Comparison of ENCODE assay signal across 1 cellular context in genomic region chr16:89822188-89823086, GRCh38.
TF ChIP-seq lines count a peak whose summit lies in the region.

No MANE protein-coding gene starts in this region.

TF ChIP-seq in HepG2, 621 proteins besides CTCF, POLR2A, EP300 and RAD21 (continued from another document and continues in another):
- 0 out of 2 replicates have a peak, but pooled peaks have one; percentile 41 for TF ChIP-seq ZNF235 (CRISPR knock-in tag; IDR thresholded peaks at IDR 0.05; ENCODE audit: borderline replicate concordance)
- peak; percentile 46; the same call in 1 of the 2 replicates for TF ChIP-seq ZSCAN20 (CRISPR knock-in tag; IDR thresholded peaks at IDR 0.05; ENCODE audit: borderline replicate concordance)
- peak; percentile 59 for TF ChIP-seq GABPB1 (CRISPR knock-in tag; IDR thresholded peaks at IDR 0.05)
- peak; percentile 95 for TF ChIP-seq YEATS4 (CRISPR knock-in tag; IDR thresholded peaks at IDR 0.05; ENCODE audit: borderline replicate concordance)
- TF ChIP-seq ZNF501 (CRISPR knock-in tag; IDR thresholded peaks at IDR 0.05) = peak; percentile 90
- TF ChIP-seq ZNF883 (CRISPR knock-in tag; IDR thresholded peaks at IDR 0.05; ENCODE audit: not compliant biosample characterization) = peak; percentile 51
- TF ChIP-seq ZNF143 (CRISPR knock-in tag; IDR thresholded peaks at IDR 0.05) = peak; percentile 33; the same call in 1 of the 2 replicates
- no peak for TF ChIP-seq ZNF367 (CRISPR knock-in tag; IDR thresholded peaks at IDR 0.05; ENCODE audit: borderline replicate concordance)
- peak; percentile 95 for TF ChIP-seq HNF4A (CRISPR knock-in tag; IDR thresholded peaks at IDR 0.05)
- TF ChIP-seq SYNCRIP (IDR thresholded peaks at IDR 0.05; ENCODE audit: insufficient read depth, low read depth, low read length) = no peak
- TF ChIP-seq BCL6 (CRISPR knock-in tag; IDR thresholded peaks at IDR 0.05) = peak; percentile 85
- TF ChIP-seq ZFYVE20 (CRISPR knock-in tag; IDR thresholded peaks at IDR 0.05; ENCODE audit: borderline replicate concordance, low read depth) = no peak
- no peak for TF ChIP-seq TCF12 (IDR thresholded peaks at IDR 0.05)
- peak; percentile 81; the same call in 1 of the 2 replicates for TF ChIP-seq TCF12 (CRISPR knock-in tag; IDR thresholded peaks at IDR 0.05)
- TF ChIP-seq ZEB1 (IDR thresholded peaks at IDR 0.05; ENCODE audit: insufficient replicate concordance, low read depth) = peak; percentile 97
- peak; percentile 86 for TF ChIP-seq ZNF574 (CRISPR knock-in tag; IDR thresholded peaks at IDR 0.05)
- TF ChIP-seq CSRNP2 (CRISPR knock-in tag; conservative IDR thresholded peaks at IDR 0.05; ENCODE audit: low read depth) = no peak
- TF ChIP-seq SNAPC2 (CRISPR knock-in tag; IDR thresholded peaks at IDR 0.05) = peak; percentile 98
- TF ChIP-seq SSRP1 (CRISPR knock-in tag; IDR thresholded peaks at IDR 0.05) = peak; percentile 31
- TF ChIP-seq RARA (CRISPR knock-in tag; IDR thresholded peaks at IDR 0.05) = peak; percentile 94
- peak; percentile 50 for TF ChIP-seq ZBTB43 (CRISPR knock-in tag; conservative IDR thresholded peaks at IDR 0.05)
- no peak for TF ChIP-seq BHLHE40 (IDR thresholded peaks at IDR 0.05; ENCODE audit: low read length)
- peak; percentile 89 for TF ChIP-seq SP4 (CRISPR knock-in tag; IDR thresholded peaks at IDR 0.05)
- TF ChIP-seq ZFP36L1 (CRISPR knock-in tag; IDR thresholded peaks at IDR 0.05) = peak; percentile 95
- no peak for TF ChIP-seq HDAC6 (IDR thresholded peaks at IDR 0.05; ENCODE audit: low read depth, low read length)
- TF ChIP-seq ZNF382 (CRISPR knock-in tag; IDR thresholded peaks at IDR 0.05; ENCODE audit: borderline replicate concordance) = no peak
- no peak for TF ChIP-seq ATF7 (IDR thresholded peaks at IDR 0.05)
- TF ChIP-seq ATF7 (CRISPR knock-in tag; IDR thresholded peaks at IDR 0.05) = no peak
- no peak for TF ChIP-seq BATF2 (CRISPR knock-in tag; IDR thresholded peaks at IDR 0.05)
- peak; percentile 93; the same call in 1 of the 2 replicates for TF ChIP-seq ZNF703 (CRISPR knock-in tag; IDR thresholded peaks at IDR 0.05; ENCODE audit: borderline replicate concordance)
- 0 out of 2 replicates have a peak, but pooled peaks have one; percentile 68 for TF ChIP-seq THYN1 (CRISPR knock-in tag; IDR thresholded peaks at IDR 0.05; ENCODE audit: borderline replicate concordance, low read depth)
- no peak for TF ChIP-seq ZBTB40 (IDR thresholded peaks at IDR 0.05)
- TF ChIP-seq ZBTB40 (CRISPR knock-in tag; IDR thresholded peaks at IDR 0.05) = peak; percentile 88
- no peak for TF ChIP-seq FOXP1 (IDR thresholded peaks at IDR 0.05)
- peak; percentile 89 for TF ChIP-seq FOXP1 (CRISPR knock-in tag; IDR thresholded peaks at IDR 0.05)
- TF ChIP-seq ZNF563 (CRISPR knock-in tag; IDR thresholded peaks at IDR 0.05) = peak; percentile 72; the same call in 1 of the 2 replicates
- TF ChIP-seq POLR2AphosphoS5 (IDR thresholded peaks at IDR 0.05; ENCODE audit: low read depth, low read length) = peak; percentile 88
- TF ChIP-seq SIN3B (IDR thresholded peaks at IDR 0.05; ENCODE audit: low read length) = no peak
- no peak for TF ChIP-seq ZNF30 (CRISPR knock-in tag; IDR thresholded peaks at IDR 0.05)
- TF ChIP-seq ZNF674 (CRISPR knock-in tag; IDR thresholded peaks at IDR 0.05; ENCODE audit: low read depth) = 0 out of 2 replicates have a peak, but pooled peaks have one; percentile 88
- TF ChIP-seq JDP2 (CRISPR knock-in tag; IDR thresholded peaks at IDR 0.05; ENCODE audit: borderline replicate concordance) = no peak; the same call in 1 of the 2 replicates
- TF ChIP-seq SRF (IDR thresholded peaks at IDR 0.05; ENCODE audit: low read depth, low read length) = peak; percentile 30; the same call in 1 of the 2 replicates
- no peak for TF ChIP-seq ZKSCAN1 (IDR thresholded peaks at IDR 0.05; ENCODE audit: low read length)
- TF ChIP-seq MTF2 (CRISPR knock-in tag; IDR thresholded peaks at IDR 0.05; ENCODE audit: borderline replicate concordance) = no peak
- TF ChIP-seq THAP8 (CRISPR knock-in tag; IDR thresholded peaks at IDR 0.05; ENCODE audit: borderline replicate concordance) = no peak
- TF ChIP-seq CREM (IDR thresholded peaks at IDR 0.05) = peak; percentile 83
- no peak for TF ChIP-seq CREM (CRISPR knock-in tag; IDR thresholded peaks at IDR 0.05)
- TF ChIP-seq NRL (CRISPR knock-in tag; IDR thresholded peaks at IDR 0.05; ENCODE audit: borderline replicate concordance) = peak; percentile 92
- TF ChIP-seq HOXA3 (CRISPR knock-in tag; IDR thresholded peaks at IDR 0.05) = peak; percentile 86
- no peak for TF ChIP-seq ZNF562 (CRISPR knock-in tag; IDR thresholded peaks at IDR 0.05; ENCODE audit: borderline replicate concordance)
- peak; percentile 87; the same call in 1 of the 2 replicates for TF ChIP-seq MTA1 (CRISPR knock-in tag; IDR thresholded peaks at IDR 0.05; ENCODE audit: borderline replicate concordance)
- TF ChIP-seq HOXA7 (CRISPR knock-in tag; IDR thresholded peaks at IDR 0.05) = no peak
- TF ChIP-seq KLF12 (CRISPR knock-in tag; IDR thresholded peaks at IDR 0.05; ENCODE audit: borderline replicate concordance) = peak; percentile 63; the same call in 1 of the 2 replicates
- TF ChIP-seq YY1 (IDR thresholded peaks at IDR 0.05; ENCODE audit: insufficient read depth, insufficient replicate concordance, low read depth, low read length) = peak; percentile 58
- TF ChIP-seq TAF1 (CRISPR knock-in tag; IDR thresholded peaks at IDR 0.05) = peak; percentile 74
- no peak for TF ChIP-seq ZNF83 (CRISPR knock-in tag; IDR thresholded peaks at IDR 0.05; ENCODE audit: borderline replicate concordance)
- TF ChIP-seq KLF11 (CRISPR knock-in tag; IDR thresholded peaks at IDR 0.05) = peak; percentile 57; the same call in 1 of the 2 replicates
